Comparison of ENCODE assay signal across 8 cellular contexts in genomic region chr5:75236322-75237316, GRCh38. TPM values are rescaled to one million over a fixed set of nuclear protein-coding genes. Genes with fewer than 3 reads are reported as not detected.
DNase-seq lines count a peak whose midpoint lies in the region; ATAC-seq and TF ChIP-seq lines count a peak whose summit lies in the region.

A gene with protein sequence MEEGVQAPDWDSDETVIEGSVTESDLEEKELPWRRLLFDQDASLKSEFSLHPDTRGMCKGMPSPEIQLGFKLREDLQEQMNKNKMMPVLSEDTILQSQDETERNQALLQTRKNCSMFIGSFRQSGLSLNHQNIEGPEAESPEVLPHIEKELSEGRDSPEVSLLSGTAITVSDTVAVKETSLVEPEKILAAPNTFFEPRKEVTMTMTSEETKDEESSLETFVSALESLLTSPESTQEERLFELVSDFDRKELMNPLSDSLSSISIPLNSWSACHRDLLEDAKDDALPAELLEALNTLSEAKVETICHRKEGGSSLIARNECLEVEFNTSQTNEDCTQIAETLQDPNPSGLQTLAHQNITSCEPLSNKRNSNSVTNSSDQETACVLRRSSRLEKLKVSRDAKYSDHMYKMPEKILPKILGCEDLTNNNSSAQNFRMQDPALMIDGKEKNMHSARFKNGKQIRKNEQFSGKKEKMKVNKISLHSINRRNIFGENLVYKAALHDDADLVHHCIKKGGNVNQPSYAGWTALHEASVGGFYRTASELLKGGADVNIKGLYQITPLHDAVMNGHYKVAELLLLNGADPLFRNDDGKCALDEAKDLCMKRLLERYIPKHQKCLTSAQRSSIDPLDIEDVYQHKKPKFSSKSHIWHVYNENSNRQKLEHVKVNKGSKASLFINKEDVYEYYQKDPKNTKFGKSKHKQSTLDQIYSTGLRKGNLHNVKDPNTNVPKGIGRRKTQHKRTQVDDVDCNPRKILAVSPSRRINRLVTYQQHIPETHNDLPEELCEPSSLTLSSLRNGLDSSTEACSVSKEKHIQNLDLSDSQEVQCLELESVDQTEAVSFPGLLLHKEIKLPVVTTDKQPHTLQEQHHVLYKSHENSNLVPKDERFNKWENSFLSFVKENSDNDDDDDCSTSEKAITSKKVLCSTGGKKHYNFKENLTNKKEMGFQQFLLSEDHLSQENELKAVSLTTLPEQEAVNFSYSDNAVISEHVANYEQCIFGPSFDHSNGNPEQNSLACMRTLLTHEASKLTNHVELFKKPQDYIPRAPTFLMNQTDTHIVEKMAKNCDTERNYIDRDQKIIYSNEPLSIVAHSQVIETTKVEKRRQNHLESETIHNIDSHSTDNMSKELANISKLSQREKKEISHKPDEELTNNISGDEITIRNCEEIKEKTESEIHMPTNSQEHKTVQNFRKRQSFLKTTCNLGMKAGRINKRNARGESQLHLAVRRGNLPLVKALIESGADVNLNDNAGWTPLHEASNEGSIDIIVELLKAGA (N-terminal part only) (minus strand): TSS chr5:75236878. CDS start chr5:75236686, 192 bp downstream.

- peak within 1 kb of the TSS; percentile 96 for H3K4me2 ChIP-seq in DOHH2 (ENCODE audit: low read length)

- no peaks in the 10 kb centered on the region for H3K9me3 Mint-ChIP-seq in activated T-helper 17 cell treated with anti-CD3 and anti-CD28 coated beads, Interleukin-2, amount 50 U/mL, for 72 hours
- H3K9me3 Mint-ChIP-seq in natural killer cell treated with Interleukin-12 subunit alpha and Interleukin-12 subunit beta and Interleukin-15 and Interleukin-18, amount 100 ng/mL, for 72 hours, result no peaks in the 10 kb centered on the region

- H3K79me2 ChIP-seq in DOHH2 (ENCODE audit: control insufficient read depth, low read length), result no peaks in the 10 kb centered on the region

- H3K36me3 ChIP-seq in DOHH2 (ENCODE audit: control insufficient read depth, low read length) (no peaks in the 10 kb centered on the region), Peyer's patch (no peaks in the 10 kb centered on the region)

- H3K27me3 ChIP-seq in DOHH2 (ENCODE audit: control insufficient read depth, low read length), result no peaks in the 10 kb centered on the region
- no peaks in the 10 kb centered on the region for H3K27me3 ChIP-seq in Peyer's patch

- H3F3A ChIP-seq in DOHH2 (ENCODE audit: control insufficient read depth, insufficient read depth), result no peaks in the 10 kb centered on the region

- TF ChIP-seq CTCF in DOHH2 (IDR thresholded peaks at IDR 0.05; ENCODE audit: low read depth, low read length, poor library complexity, severe bottlenecking) (peak; percentile 62), Peyer's patch (IDR thresholded peaks at IDR 0.05) (peak; percentile 74 to 98 (median 94))

- H3K27ac Mint-ChIP-seq in activated T-helper 17 cell treated with anti-CD3 and anti-CD28 coated beads, Interleukin-2, amount 50 U/mL, for 72 hours, result peak within 1 kb of the TSS; percentile 84
- H3K27ac Mint-ChIP-seq in natural killer cell treated with Interleukin-12 subunit alpha and Interleukin-12 subunit beta and Interleukin-15 and Interleukin-18, amount 100 ng/mL, for 72 hours, result peak within 1 kb of the TSS; percentile 87 to 89

- H3K9me2 ChIP-seq in DOHH2 (replicated peaks; ENCODE audit: control insufficient read depth, low read length), result no peaks in the 10 kb centered on the region

- peak within 1 kb of the TSS; percentile 83 for H3K4me3 ChIP-seq in DOHH2 (ENCODE audit: low read length)
- peak within 1 kb of the TSS; percentile 49 to 85 (median 56) for H3K4me3 ChIP-seq in Peyer's patch

- no peaks in the 10 kb centered on the region for H3K36me3 Mint-ChIP-seq in activated T-helper 17 cell treated with anti-CD3 and anti-CD28 coated beads, Interleukin-2, amount 50 U/mL, for 72 hours (ENCODE audit: low read depth)
- no peaks in the 10 kb centered on the region for H3K36me3 Mint-ChIP-seq in natural killer cell treated with Interleukin-12 subunit alpha and Interleukin-12 subunit beta and Interleukin-15 and Interleukin-18, amount 100 ng/mL, for 72 hours

- in situ Hi-C loops in KBM-7 (cut with MboI; ENCODE audit: low pct_unique_long_range_greater_than_20kb, low sequenced_read_pairs), result no loop called here

- peak; percentile 41 to 46 for TF ChIP-seq POLR2A in Peyer's patch (IDR thresholded peaks at IDR 0.05)

- H3K9me3 ChIP-seq in DOHH2 (ENCODE audit: control insufficient read depth, insufficient read depth, low read length) (no peaks in the 10 kb centered on the region), Peyer's patch (no peaks in the 10 kb centered on the region)

- ATAC-seq in GM21717 (IDR thresholded peaks at IDR 0.05; ENCODE audit: unreplicated experiment), result peak; percentile 96
- ATAC-seq in activated T-helper 17 cell treated with anti-CD3 and anti-CD28 coated beads, Interleukin-2, amount 50 U/mL, for 72 hours (replicated peaks), result peak; percentile 99
- peak; percentile 100 for ATAC-seq in natural killer cell treated with Interleukin-12 subunit alpha and Interleukin-12 subunit beta and Interleukin-15 and Interleukin-18, amount 100 ng/mL, for 72 hours

- no peaks in the 10 kb centered on the region for H3K4me1 Mint-ChIP-seq in activated T-helper 17 cell treated with anti-CD3 and anti-CD28 coated beads, Interleukin-2, amount 50 U/mL, for 72 hours
- peaks cover 0 to 4% of the 10 kb centered on the region in 2 donors for H3K4me1 Mint-ChIP-seq in natural killer cell treated with Interleukin-12 subunit alpha and Interleukin-12 subunit beta and Interleukin-15 and Interleukin-18, amount 100 ng/mL, for 72 hours (ENCODE audit: low read depth in 2 of 2)

- peak within 1 kb of the TSS; percentile 75 for H3K4me3 Mint-ChIP-seq in activated T-helper 17 cell treated with anti-CD3 and anti-CD28 coated beads, Interleukin-2, amount 50 U/mL, for 72 hours
- peak within 1 kb of the TSS; percentile 89 for H3K4me3 Mint-ChIP-seq in natural killer cell treated with Interleukin-12 subunit alpha and Interleukin-12 subunit beta and Interleukin-15 and Interleukin-18, amount 100 ng/mL, for 72 hours

- DNase-seq in KBM-7 (peak; percentile 87), Peyer's patch (peak; percentile 82 to 94 (median 93)), fibroblast of peridontal ligament (ENCODE audit: extremely low read depth) (peak; percentile 71)
- DNase-seq in natural killer cell treated with Interleukin-12 subunit alpha and Interleukin-12 subunit beta and Interleukin-15 and Interleukin-18, amount 100 ng/mL, for 72 hours (ENCODE audit: low spot score), result peak; percentile 93
- peak; percentile 80 for DNase-seq in stimulated activated naive CD4-positive, alpha-beta T cell treated with Interleukin-2 at 50 U/mL for 16 hours (lab: John Stamatoyannopoulos, UW)

- no peaks in the 10 kb centered on the region for H3K27me3 Mint-ChIP-seq in activated T-helper 17 cell treated with anti-CD3 and anti-CD28 coated beads, Interleukin-2, amount 50 U/mL, for 72 hours
- H3K27me3 Mint-ChIP-seq in natural killer cell treated with Interleukin-12 subunit alpha and Interleukin-12 subunit beta and Interleukin-15 and Interleukin-18, amount 100 ng/mL, for 72 hours, result peaks cover 0 to under 1% of the 10 kb centered on the region in 2 donors

- no peak within 1 kb of the TSS; the same call in 1 of the 2 replicates for H3K27ac ChIP-seq in DOHH2 (ENCODE audit: low read depth, low read length)
- H3K27ac ChIP-seq in Peyer's patch, result peak within 1 kb of the TSS; percentile 55 to 80 (median 70)

- H4K20me1 ChIP-seq in DOHH2 (ENCODE audit: control insufficient read depth, insufficient read depth, low read depth, low read length), result no peaks in the 10 kb centered on the region

- H3K4me1 ChIP-seq in DOHH2 (ENCODE audit: control insufficient read depth, low read length) (peaks cover 18% of the 10 kb centered on the region), Peyer's patch (no peaks in the 10 kb centered on the region)

RNA-seq across cellular contexts. Expression of the gene that starts here (rescaled TPM):
- under 1 TPM in 1 of 4 donors, not detected in 3; 0.19 TPM for total RNA-seq in Peyer's patch
- total RNA-seq in activated T-helper 17 cell treated with anti-CD3 and anti-CD28 coated beads, Interleukin-2, amount 50 U/mL, for 72 hours, result under 1 TPM; 0.32 to 0.48 TPM
- under 1 TPM in 1 of 2 donors, not detected in 1; 0.22 TPM for total RNA-seq in natural killer cell treated with Interleukin-12 subunit alpha and Interleukin-12 subunit beta and Interleukin-15 and Interleukin-18, amount 100 ng/mL, for 72 hours

Comparison
In these comparisons a context has a peak if more than half of its experiments do, and no peak if none do; other contexts are left out.
1. Peak in DNase-seq, H3K4me3 ChIP-seq and H3K27ac ChIP-seq in Peyer's patch; RNA of the gene not detected or under 1 TPM.
2. Peak in ATAC-seq in activated T-helper 17 cell treated with anti-CD3 and anti-CD28 coated beads, Interleukin-2, amount 50 U/mL, for 72 hours; RNA of the gene not detected or under 1 TPM.
3. Peak in DNase-seq and ATAC-seq in natural killer cell treated with Interleukin-12 subunit alpha and Interleukin-12 subunit beta and Interleukin-15 and Interleukin-18, amount 100 ng/mL, for 72 hours; RNA of the gene not detected or under 1 TPM.